ENCODE assay signal across 15 cellular contexts in the genomic region with DNA sequence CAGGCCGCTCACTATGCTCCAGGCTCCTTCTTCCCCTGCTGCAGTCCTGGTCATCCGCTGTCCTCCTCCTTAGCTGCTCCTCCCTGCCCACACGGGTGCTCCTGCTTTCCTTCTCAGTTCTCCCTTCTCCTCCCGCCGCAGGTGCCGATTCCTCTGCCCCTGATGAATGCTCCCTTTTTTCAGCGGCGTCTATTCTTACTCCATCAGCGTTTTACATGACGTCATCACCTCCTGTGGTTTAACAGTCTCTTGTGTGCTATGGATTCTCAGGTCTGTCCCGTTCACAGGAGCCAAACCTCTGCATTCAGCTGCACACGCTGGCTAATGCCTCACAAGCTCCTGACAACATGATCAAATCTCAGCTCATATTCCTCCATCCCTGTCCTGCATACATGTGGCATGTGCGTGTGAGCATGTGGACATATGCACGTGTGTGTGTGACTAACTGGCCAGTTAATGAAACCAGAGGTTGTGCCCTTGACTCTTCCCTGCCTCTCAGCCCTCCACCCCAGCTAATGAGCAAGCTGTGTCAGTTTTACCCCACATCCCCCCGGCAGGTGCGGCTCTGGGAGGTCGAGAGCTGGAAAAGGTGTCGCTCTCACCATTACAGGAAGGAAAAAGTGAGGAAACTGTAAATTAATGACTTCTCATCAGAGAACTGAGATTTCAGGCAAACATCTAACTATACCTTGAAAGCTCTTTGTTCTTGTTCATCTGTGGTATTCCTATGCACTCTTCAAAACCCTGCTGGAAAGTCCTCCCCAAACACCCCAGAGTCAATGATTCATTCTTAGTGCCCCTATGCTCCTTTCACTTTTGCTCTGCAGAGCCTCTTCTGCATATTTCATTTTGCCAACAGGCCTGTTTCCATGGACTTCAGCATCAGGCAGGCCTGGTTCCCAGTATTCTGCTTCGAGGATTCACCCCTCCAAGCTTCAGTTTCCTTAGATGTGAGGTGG.
"Had no signal": no experiment of that assay in that cellular context is flagged by ENCODE, and none has a peak within 500 bp of the region (broad histone marks: within the 10 kb centered on the region; RNA-seq: fewer than 3 reads in every experiment).

No MANE protein-coding gene starts in this region.

- H3K4me3 Mint-ChIP-seq: activated naive CD8-positive, alpha-beta T cell treated with anti-CD3 and anti-CD28 coated beads, Interleukin-2, amount 50 U/mL, for 24 hours; activated T-cell treated with anti-CD3 and anti-CD28 coated beads, Interleukin-2, amount 50 U/mL, for 24 hours; naive thymus-derived CD4-positive, alpha-beta T cell; type B pancreatic cell had no signal

- H3K9me3 Mint-ChIP-seq: activated naive CD8-positive, alpha-beta T cell treated with anti-CD3 and anti-CD28 coated beads, Interleukin-2, amount 50 U/mL, for 24 hours; activated T-cell treated with anti-CD3 and anti-CD28 coated beads, Interleukin-2, amount 50 U/mL, for 24 hours; type B pancreatic cell had no signal

- H3K9me3 ChIP-seq: ascending aorta, esophagus squamous epithelium, suprapubic skin had no signal

- ATAC-seq: activated naive CD8-positive, alpha-beta T cell treated with anti-CD3 and anti-CD28 coated beads, Interleukin-2, amount 50 U/mL, for 24 hours; left colon; naive thymus-derived CD4-positive, alpha-beta T cell had no signal

- H3K36me3 ChIP-seq: ascending aorta, esophagus squamous epithelium, suprapubic skin had no signal

- H3K4me1 Mint-ChIP-seq: activated naive CD8-positive, alpha-beta T cell treated with anti-CD3 and anti-CD28 coated beads, Interleukin-2, amount 50 U/mL, for 24 hours; naive thymus-derived CD4-positive, alpha-beta T cell had no signal

- DNase-seq: activated CD4-positive, alpha-beta T cell treated with anti-CD3 and anti-CD28 coated beads, Interleukin-2, amount 50 U/mL, for 1 hour; activated CD4-positive, CD25-positive, alpha-beta regulatory T cell; activated naive CD8-positive, alpha-beta T cell treated with anti-CD3 and anti-CD28 coated beads, Interleukin-2, amount 50 U/mL, for 24 hours; activated T-cell treated with anti-CD3 and anti-CD28 coated beads, Interleukin-2, amount 50 U/mL, for 24 hours; esophagus squamous epithelium; foreskin fibroblast; left colon; naive thymus-derived CD4-positive, alpha-beta T cell; occipital lobe; stimulated activated CD4-positive, alpha-beta T cell treated with anti-CD3 and anti-CD28 coated beads, Interleukin-12 subunit alpha, Interleukin-12 subunit beta, amount 100 ng/mL, for 4 hours; stimulated activated naive CD4-positive, alpha-beta T cell treated with Interleukin-2 at 50 U/mL for 16 hours; T-helper 2 cell had no signal

- H3K4me3 ChIP-seq: ascending aorta, esophagus squamous epithelium, suprapubic skin had no signal

- H3K36me3 Mint-ChIP-seq: naive thymus-derived CD4-positive, alpha-beta T cell; type B pancreatic cell had no signal

- H3K27ac ChIP-seq: ascending aorta, esophagus squamous epithelium, suprapubic skin had no signal

- H3K4me1 ChIP-seq: ascending aorta had no signal

- H3K27ac Mint-ChIP-seq: activated naive CD8-positive, alpha-beta T cell treated with anti-CD3 and anti-CD28 coated beads, Interleukin-2, amount 50 U/mL, for 24 hours; activated T-cell treated with anti-CD3 and anti-CD28 coated beads, Interleukin-2, amount 50 U/mL, for 24 hours; naive thymus-derived CD4-positive, alpha-beta T cell; type B pancreatic cell had no signal

- H3K27me3 ChIP-seq: ascending aorta, esophagus squamous epithelium had no signal
